In the genomic region with DNA sequence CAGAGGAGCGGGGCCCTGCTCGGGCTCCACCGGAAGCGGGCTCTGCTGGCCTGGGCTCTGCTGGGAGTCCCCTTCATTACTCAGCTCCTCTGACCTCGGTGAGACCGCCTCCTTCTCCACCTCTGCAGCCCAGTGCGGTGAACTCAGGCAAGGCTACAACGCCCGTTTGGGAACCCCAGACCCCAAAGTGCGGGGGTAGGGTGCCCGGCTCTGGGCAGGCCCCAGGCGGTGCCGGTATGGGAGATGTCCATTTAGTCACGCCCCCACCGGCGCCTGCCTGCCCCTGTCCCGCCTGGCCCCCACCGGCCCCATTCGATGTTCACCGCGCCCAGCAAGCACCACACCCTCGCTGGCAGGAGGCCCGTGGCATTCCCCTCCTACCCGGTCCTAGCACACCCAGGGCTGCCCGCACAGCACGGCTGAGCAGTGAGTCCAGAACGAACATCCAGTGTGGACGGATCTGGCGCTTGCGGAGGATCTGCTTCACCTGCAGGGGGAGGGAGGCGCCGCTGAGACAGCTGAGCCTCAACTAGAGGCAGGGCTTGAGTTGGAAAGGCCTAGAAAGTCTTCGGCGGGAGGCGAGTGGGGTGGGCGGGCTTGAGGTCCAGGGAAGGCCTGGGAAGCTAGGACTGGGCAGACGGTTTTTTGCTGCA, we compare ENCODE assay signal across 9 cellular contexts. TPM values are rescaled to one million over a fixed set of nuclear protein-coding genes. Genes with fewer than 3 reads are reported as not detected.
DNase-seq lines count a peak whose midpoint lies in the region; ATAC-seq and TF ChIP-seq lines count a peak whose summit lies in the region.
"Had no signal": no experiment of that assay in that cellular context is flagged by ENCODE, and none has a peak within 500 bp of the region (broad histone marks: within the 10 kb centered on the region; RNA-seq: fewer than 3 reads in every experiment).

No MANE protein-coding gene starts in this region.

- no peaks in the 10 kb centered on the region for H3K4me1 ChIP-seq in breast epithelium
- peaks cover 39% of the 10 kb centered on the region for H3K4me1 ChIP-seq in mononuclear cell (ENCODE audit: insufficient read depth, low read length)
- no peaks in the 10 kb centered on the region for H3K4me1 ChIP-seq in aorta (ENCODE audit: control insufficient read depth in 1 of 2, insufficient read depth in 2 of 2, low read length in 2 of 2)
- peaks cover 33% of the 10 kb centered on the region for H3K4me1 ChIP-seq in left ventricle myocardium inferior

- peaks cover 76% of the 10 kb centered on the region for H3K36me3 Mint-ChIP-seq in MCF 10A (ENCODE audit: insufficient read depth, unreplicated experiment)
- H3K36me3 Mint-ChIP-seq in activated T-helper 2 cell treated with anti-CD3 and anti-CD28 coated beads, Interferon-gamma antibody, Interleukin-2, Interleukin-4, amounts not matched to agents 10 μg/mL and 5 μg/mL and 100 μg/mL, durations not matched to agents 14 hours and 24 hours and 36 hours (ENCODE audit: low read depth): peaks cover 16% of the 10 kb centered on the region

- POLR2A ChIA-PET in MCF 10A (lab: Yijun Ruan, JAX): interaction anchor here (0.7 to 3.6 kb wide), 4 partner anchors 10 to 42 kb away, joined by 3 to 15 read pairs (median 4); partner anchors contain the start of gene SYTL1

- H3K27me3 Mint-ChIP-seq in MCF 10A (ENCODE audit: insufficient read depth, unreplicated experiment): no peaks in the 10 kb centered on the region
- H3K27me3 Mint-ChIP-seq in activated T-helper 2 cell treated with anti-CD3 and anti-CD28 coated beads, Interferon-gamma antibody, Interleukin-2, Interleukin-4, amounts not matched to agents 10 μg/mL and 5 μg/mL and 100 μg/mL, durations not matched to agents 14 hours and 24 hours and 36 hours (ENCODE audit: low read depth): no peaks in the 10 kb centered on the region

- H3K4me3 ChIP-seq in breast epithelium (peak overlapping the region in 1 of 3 donors; percentile 44), mononuclear cell (ENCODE audit: low read length) (peak overlapping the region; percentile 23), aorta (ENCODE audit: low read length in 2 of 2) (no peak overlapping the region), left ventricle myocardium inferior (no peak overlapping the region)

- BruUV-seq in MCF 10A (replicated peaks; lab: Mats Ljungman, UMichigan): no TSS peak

- TF ChIP-seq CTCF in breast epithelium (IDR thresholded peaks at IDR 0.05) (no peak), MCF 10A (IDR thresholded peaks at IDR 0.05; ENCODE audit: unreplicated experiment) (no peak), left ventricle myocardium inferior (IDR thresholded peaks at IDR 0.05; ENCODE audit: borderline replicate concordance) (no peak)

- peaks cover 4% of the 10 kb centered on the region for H3K4me1 Mint-ChIP-seq in MCF 10A (ENCODE audit: insufficient read depth, unreplicated experiment)
- H3K4me1 Mint-ChIP-seq in activated T-helper 2 cell treated with anti-CD3 and anti-CD28 coated beads, Interferon-gamma antibody, Interleukin-2, Interleukin-4, amounts not matched to agents 10 μg/mL and 5 μg/mL and 100 μg/mL, durations not matched to agents 14 hours and 24 hours and 36 hours (ENCODE audit: low read depth): peaks cover 27% of the 10 kb centered on the region

- 86% methylated on average over 34 to 37 of the region's 37 CpGs for WGBS in aorta, 2 donors

- H3K9me3 Mint-ChIP-seq in MCF 10A (ENCODE audit: unreplicated experiment): no peaks in the 10 kb centered on the region
- no peaks in the 10 kb centered on the region for H3K9me3 Mint-ChIP-seq in activated T-helper 2 cell treated with anti-CD3 and anti-CD28 coated beads, Interferon-gamma antibody, Interleukin-2, Interleukin-4, amounts not matched to agents 10 μg/mL and 5 μg/mL and 100 μg/mL, durations not matched to agents 14 hours and 24 hours and 36 hours

- peak overlapping the region; percentile 10 to 52 for H3K27ac ChIP-seq in breast epithelium
- no peak overlapping the region for H3K27ac ChIP-seq in aorta (ENCODE audit: low read depth in 1 of 2, low read length in 2 of 2)
- no peak overlapping the region for H3K27ac ChIP-seq in left ventricle myocardium inferior (replicated peaks)

- TF ChIP-seq POLR2A in breast epithelium (IDR thresholded peaks at IDR 0.05): no peak

- no peak overlapping the region for H3K4me3 Mint-ChIP-seq in MCF 10A (ENCODE audit: unreplicated experiment)
- H3K4me3 Mint-ChIP-seq in activated T-helper 2 cell treated with anti-CD3 and anti-CD28 coated beads, Interferon-gamma antibody, Interleukin-2, Interleukin-4, amounts not matched to agents 10 μg/mL and 5 μg/mL and 100 μg/mL, durations not matched to agents 14 hours and 24 hours and 36 hours (ENCODE audit: low read depth): peak overlapping the region; percentile 56

- no peaks in the 10 kb centered on the region for H3K36me3 ChIP-seq in breast epithelium
- H3K36me3 ChIP-seq in aorta (ENCODE audit: control insufficient read depth in 1 of 2, insufficient read depth in 2 of 2, low read length in 1 of 2): peaks cover 0 to 8% of the 10 kb centered on the region in 2 donors
- peaks cover 89% of the 10 kb centered on the region for H3K36me3 ChIP-seq in left ventricle myocardium inferior

- ATAC-seq in aorta (ENCODE audit: low FRiP score): peak; percentile 7
- no peak for ATAC-seq in GM18498 (IDR thresholded peaks at IDR 0.05; ENCODE audit: unreplicated experiment)

- H3K27ac Mint-ChIP-seq in MCF 10A (ENCODE audit: low read depth, unreplicated experiment): no peak overlapping the region
- H3K27ac Mint-ChIP-seq in activated T-helper 2 cell treated with anti-CD3 and anti-CD28 coated beads, Interferon-gamma antibody, Interleukin-2, Interleukin-4, amounts not matched to agents 10 μg/mL and 5 μg/mL and 100 μg/mL, durations not matched to agents 14 hours and 24 hours and 36 hours: peak overlapping the region; percentile 76

- H3K9me3 ChIP-seq in breast epithelium (no peaks in the 10 kb centered on the region), mononuclear cell (ENCODE audit: low read depth, low read length) (no peaks in the 10 kb centered on the region), aorta (ENCODE audit: control insufficient read depth, low read length) (no peaks in the 10 kb centered on the region), left ventricle myocardium inferior (replicated peaks) (no peaks in the 10 kb centered on the region)

- DNase-seq in breast epithelium (ENCODE audit: low spot score in 2 of 2) (no peak), MCF 10A (ENCODE audit: unreplicated experiment) (no peak), aorta (no peak), left ventricle myocardium inferior (no peak), GOT3 (lab: John Stamatoyannopoulos, UW) (no peak)
- no peak for DNase-seq in activated T-helper 2 cell treated with anti-CD3 and anti-CD28 coated beads, Interferon-gamma antibody, Interleukin-2, Interleukin-4, amounts not matched to agents 10 μg/mL and 5 μg/mL and 100 μg/mL, durations not matched to agents 14 hours and 24 hours and 36 hours (ENCODE audit: low spot score)

- CTCF ChIA-PET in MCF 10A (lab: Yijun Ruan, JAX): interaction anchor here (0.5 to 4.1 kb wide), 21 partner anchors 8 to 509 kb away, joined by 3 to 45 read pairs (median 4); partner anchors contain the start of genes CD164L2, MAP3K6 and SYTL1

- intact Hi-C loops in breast epithelium (cut with DNase I; ENCODE audit: low total_unique reads) (no loop called here), MCF 10A (cut with micrococcal nuclease) (no loop called here), aorta (cut with DNase I) (loop anchor here (2.0 kb wide), 1 partner anchor 36 kb away; the partner anchor contains the start of gene GPR3 (in 2 of the 2)), left ventricle myocardium inferior (cut with micrococcal nuclease) (no loop called here)
- intact Hi-C loops in activated T-helper 2 cell treated with anti-CD3 and anti-CD28 coated beads, Interferon-gamma antibody, Interleukin-2, Interleukin-4, amounts not matched to agents 10 μg/mL and 5 μg/mL and 100 μg/mL, durations not matched to agents 14 hours and 24 hours and 36 hours (cut with micrococcal nuclease): loop anchor here (1.0 kb wide), 3 partner anchors 9 to 32 kb away; no protein-coding TSS in a partner anchor

- H3K27me3 ChIP-seq in breast epithelium (no peaks in the 10 kb centered on the region), mononuclear cell (ENCODE audit: insufficient read depth, low read length) (no peaks in the 10 kb centered on the region), aorta (ENCODE audit: control insufficient read depth in 1 of 2, insufficient read depth in 2 of 2, low read length in 1 of 2) (no peaks in the 10 kb centered on the region), left ventricle myocardium inferior (ENCODE audit: low read depth) (no peaks in the 10 kb centered on the region)

RNA-seq across cellular contexts. Expression of gene MAP3K6, which starts 10.0 kb away (rescaled TPM):
- total RNA-seq in breast epithelium (10 to 100 TPM; 29.4 to 67.5 (median 52.0) TPM), MCF 10A (2022) (13.2 and 13.5 TPM in 2 replicates), mononuclear cell (2.0 TPM), aorta (10 to 100 TPM; 84.8 to 90.3 TPM), left ventricle myocardium inferior (45.2 TPM)
- 15.8 and 22.0 TPM in 2 replicates for total RNA-seq in activated T-helper 2 cell treated with anti-CD3 and anti-CD28 coated beads, Interferon-gamma antibody, Interleukin-2, Interleukin-4, amounts not matched to agents 10 μg/mL and 5 μg/mL and 100 μg/mL, durations not matched to agents 14 hours and 24 hours and 36 hours
- polyA plus RNA-seq in aorta: 100 to 1,000 TPM in 1 of 2 donors, 10 to 100 TPM in 1; 11.5 to 164 TPM

RNA-seq across cellular contexts. Expression of gene SYTL1, which starts 14.9 kb away (rescaled TPM):
- total RNA-seq in breast epithelium (10 to 100 TPM in 2 of 3 donors, under 1 TPM in 1; 0.96 to 33.1 (median 22.3) TPM), MCF 10A (2022) (64.8 and 81.8 TPM in 2 replicates), mononuclear cell (44.3 TPM), aorta (1 to 10 TPM; 1.8 to 3.7 TPM), left ventricle myocardium inferior (1.1 TPM)
- total RNA-seq in activated T-helper 2 cell treated with anti-CD3 and anti-CD28 coated beads, Interferon-gamma antibody, Interleukin-2, Interleukin-4, amounts not matched to agents 10 μg/mL and 5 μg/mL and 100 μg/mL, durations not matched to agents 14 hours and 24 hours and 36 hours: 20.0 and 25.7 TPM in 2 replicates
- 1 to 10 TPM in 1 of 2 donors, under 1 TPM in 1; 0.75 to 1.2 TPM for polyA plus RNA-seq in aorta

RNA-seq across cellular contexts. Expression of gene FCN3, which starts 17.9 kb away (rescaled TPM):
- total RNA-seq in breast epithelium (10 to 100 TPM in 1 of 3 donors, 1 to 10 TPM in 2; 6.0 to 10.5 (median 7.4) TPM), MCF 10A (2022) (not detected in 2 replicates), mononuclear cell (not detected), aorta (10 to 100 TPM in 1 of 2 donors, 1 to 10 TPM in 1; 2.7 to 11.5 TPM), left ventricle myocardium inferior (27.3 TPM)
- not detected in 2 replicates for total RNA-seq in activated T-helper 2 cell treated with anti-CD3 and anti-CD28 coated beads, Interferon-gamma antibody, Interleukin-2, Interleukin-4, amounts not matched to agents 10 μg/mL and 5 μg/mL and 100 μg/mL, durations not matched to agents 14 hours and 24 hours and 36 hours
- polyA plus RNA-seq in aorta: under 1 TPM; 0.15 to 0.50 TPM
- total RNA-seq: T-helper 1 cell treated with Interleukin-12 subunit alpha and Interleukin-12 subunit beta and Interleukin-4 antibody, amounts not matched to agents 30 ng/mL and 1 ng/mL, for 36 hours had no signal

RNA-seq across cellular contexts. Expression of gene CD164L2, which starts 26.4 kb away (rescaled TPM):
- total RNA-seq in breast epithelium: 1 to 10 TPM in 1 of 3 donors, under 1 TPM in 1, not detected in 1; 0.66 to 5.3 TPM
- 0.23 TPM in 1 of 2 replicates, not detected in the other for total RNA-seq in MCF 10A (2022)
- total RNA-seq in activated T-helper 2 cell treated with anti-CD3 and anti-CD28 coated beads, Interferon-gamma antibody, Interleukin-2, Interleukin-4, amounts not matched to agents 10 μg/mL and 5 μg/mL and 100 μg/mL, durations not matched to agents 14 hours and 24 hours and 36 hours: not detected in 2 replicates
- total RNA-seq in mononuclear cell: not detected
- total RNA-seq in aorta: not detected
- polyA plus RNA-seq in aorta: not detected
- not detected for total RNA-seq in left ventricle myocardium inferior
- total RNA-seq: T-helper 1 cell treated with Interleukin-12 subunit alpha and Interleukin-12 subunit beta and Interleukin-4 antibody, amounts not matched to agents 30 ng/mL and 1 ng/mL, for 36 hours had no signal

RNA-seq across cellular contexts. Expression of gene TMEM222, which starts 34.8 kb away (rescaled TPM):
- total RNA-seq in breast epithelium: 10 to 100 TPM; 20.0 to 28.0 (median 26.5) TPM
- total RNA-seq in MCF 10A (2022): 36.9 and 38.3 TPM in 2 replicates
- 32.1 and 35.7 TPM in 2 replicates for total RNA-seq in activated T-helper 2 cell treated with anti-CD3 and anti-CD28 coated beads, Interferon-gamma antibody, Interleukin-2, Interleukin-4, amounts not matched to agents 10 μg/mL and 5 μg/mL and 100 μg/mL, durations not matched to agents 14 hours and 24 hours and 36 hours
- total RNA-seq in mononuclear cell: 17.0 TPM
- 10 to 100 TPM; 27.4 to 32.4 TPM for total RNA-seq in aorta
- polyA plus RNA-seq in aorta: 10 to 100 TPM; 19.9 to 49.1 TPM
- total RNA-seq in left ventricle myocardium inferior: 19.4 TPM

Comparison
In these comparisons a context has a peak if more than half of its experiments do, and no peak if none do; other contexts are left out.
1. H3K27ac ChIP-seq: peak in breast epithelium (2 of 2); none in aorta (0 of 2) and left ventricle myocardium inferior (single experiment).
2. intact Hi-C loops: an anchor here in activated T-helper 2 cell treated with anti-CD3 and anti-CD28 coated beads, Interferon-gamma antibody, Interleukin-2, Interleukin-4, amounts not matched to agents 10 μg/mL and 5 μg/mL and 100 μg/mL, durations not matched to agents 14 hours and 24 hours and 36 hours (1.0 kb wide) and aorta (2.0 kb wide); none called in breast epithelium, MCF 10A and left ventricle myocardium inferior.